Comparison of ENCODE assay signal across 2 cellular contexts in genomic region chr7:90120205-90120604, GRCh38. TPM values are rescaled to one million over a fixed set of nuclear protein-coding genes. Genes with fewer than 3 reads are reported as not detected.
"Had no signal": no experiment of that assay in that cellular context is flagged by ENCODE, and none has a peak within 500 bp of the region (broad histone marks: within the 10 kb centered on the region; RNA-seq: fewer than 3 reads in every experiment).

No MANE protein-coding gene starts in this region.

RNA-seq across cellular contexts. Expression of gene STEAP1, which starts 34.1 kb away (rescaled TPM):
- total RNA-seq: cardiac muscle cell had no signal
- polyA plus RNA-seq: cardiac muscle cell, immature natural killer cell had no signal
